In the genomic region with DNA sequence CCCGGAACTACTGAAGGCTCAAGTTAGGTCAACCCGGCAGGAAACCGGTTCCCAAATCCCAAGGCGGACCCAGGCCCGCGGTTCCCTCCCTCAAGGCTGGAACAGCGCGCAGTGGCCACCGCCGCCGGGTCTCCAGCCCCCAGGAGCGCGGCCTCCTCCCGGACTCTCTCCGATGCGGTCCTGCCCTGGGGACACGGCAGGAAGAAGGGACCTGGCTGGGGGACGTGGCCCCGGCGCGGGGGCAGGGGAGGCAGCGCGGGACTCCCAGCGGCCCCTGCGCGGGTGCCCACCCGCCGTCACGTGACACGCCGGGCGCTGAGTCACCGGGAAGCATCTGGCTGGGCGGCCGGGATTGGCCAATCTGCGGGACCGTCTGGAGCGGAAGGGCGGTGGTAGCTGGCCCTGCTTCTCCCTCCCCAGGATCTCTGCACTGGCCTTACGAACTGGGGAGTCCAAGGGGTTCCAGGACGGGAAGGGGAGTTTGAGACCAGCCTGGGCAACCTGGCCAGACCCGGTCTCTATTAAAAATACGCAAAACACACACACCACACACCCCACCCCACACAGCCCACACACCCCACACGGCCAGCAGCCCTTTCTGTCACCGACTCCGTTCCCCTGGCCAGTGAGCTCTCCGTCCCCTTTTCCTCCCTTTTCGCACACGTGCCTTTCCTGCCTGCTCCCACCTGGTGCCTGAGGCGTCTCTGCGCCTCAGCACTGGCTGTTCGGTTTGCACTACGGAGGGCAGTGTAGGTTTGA, we compare ENCODE assay signal across 1 cellular context.
A peak's percentile ranks its signal among the peaks of the same experiment; 100 is the strongest.
TF ChIP-seq lines count a peak whose summit lies in the region.

No MANE protein-coding gene starts in this region.

TF ChIP-seq in HepG2, 621 proteins besides CTCF, POLR2A, EP300 and RAD21 (continues in another document):
- TF ChIP-seq KLF6 (CRISPR knock-in tag; IDR thresholded peaks at IDR 0.05) (peak; percentile 77), IKZF1 (IDR thresholded peaks at IDR 0.05) (no peak), CEBPG (CRISPR knock-in tag; IDR thresholded peaks at IDR 0.05) (peak; percentile 88), MEIS2 (CRISPR knock-in tag; IDR thresholded peaks at IDR 0.05) (peak; percentile 64; the same call in 1 of the 2 replicates), AGO2 (optimal IDR thresholded peaks at IDR 0.05; ENCODE audit: low read depth, low read length) (peak; percentile 95), ASH2L (IDR thresholded peaks at IDR 0.05; ENCODE audit: insufficient read length, low read depth, low read length) (peak; percentile 56), PITX1 (CRISPR knock-in tag; IDR thresholded peaks at IDR 0.05) (0 out of 2 replicates have a peak, but pooled peaks have one; percentile 51), TGIF2 (CRISPR knock-in tag; IDR thresholded peaks at IDR 0.05) (peak; percentile 69; the same call in 1 of the 2 replicates), ZNF746 (CRISPR knock-in tag; IDR thresholded peaks at IDR 0.05) (peak; percentile 80), ZFY (CRISPR knock-in tag; IDR thresholded peaks at IDR 0.05) (peak; percentile 86), ZBTB38 (CRISPR knock-in tag; IDR thresholded peaks at IDR 0.05) (peak; percentile 78; the same call in 1 of the 2 replicates), ZNF432 (CRISPR knock-in tag; IDR thresholded peaks at IDR 0.05; ENCODE audit: borderline replicate concordance) (no peak), ZNF446 (CRISPR knock-in tag; IDR thresholded peaks at IDR 0.05) (no peak; the same call in 1 of the 2 replicates), ZNF124 (CRISPR knock-in tag; IDR thresholded peaks at IDR 0.05) (peak; percentile 48; the same call in 1 of the 2 replicates), TEAD2 (CRISPR knock-in tag; IDR thresholded peaks at IDR 0.05) (no peak), ZNF761 (CRISPR knock-in tag; conservative IDR thresholded peaks at IDR 0.05) (no peak), SALL1 (CRISPR knock-in tag; IDR thresholded peaks at IDR 0.05) (peak; percentile 81), ZNF839 (CRISPR knock-in tag; IDR thresholded peaks at IDR 0.05; ENCODE audit: borderline replicate concordance) (peak; percentile 73), ZNF670 (CRISPR knock-in tag; IDR thresholded peaks at IDR 0.05; ENCODE audit: borderline replicate concordance) (no peak; the same call in 1 of the 2 replicates), ZNF256 (CRISPR knock-in tag; conservative IDR thresholded peaks at IDR 0.05) (no peak), XRCC5 (optimal IDR thresholded peaks at IDR 0.05; ENCODE audit: low read length) (no peak), CEBPB (IDR thresholded peaks at IDR 0.05; ENCODE audit: borderline replicate concordance, low read depth, low read length) (peak; percentile 85; the same call in 1 of the 2 replicates), ZNF501 (CRISPR knock-in tag; IDR thresholded peaks at IDR 0.05) (peak; percentile 86), ZFX (CRISPR knock-in tag; IDR thresholded peaks at IDR 0.05; ENCODE audit: low read depth) (peak; percentile 88), ZSCAN12 (CRISPR knock-in tag; IDR thresholded peaks at IDR 0.05) (0 out of 2 replicates have a peak, but pooled peaks have one; percentile 54), ELF1 (CRISPR knock-in tag; IDR thresholded peaks at IDR 0.05) (peak; percentile 63), ZBTB21 (CRISPR knock-in tag; IDR thresholded peaks at IDR 0.05) (no peak), HNRNPK (IDR thresholded peaks at IDR 0.05; ENCODE audit: low read depth, low read length, poor library complexity, severe bottlenecking) (peak; percentile 61), ARHGAP35 (CRISPR knock-in tag; IDR thresholded peaks at IDR 0.05; ENCODE audit: borderline replicate concordance) (peak; percentile 83; the same call in 1 of the 2 replicates), ZNF30 (CRISPR knock-in tag; IDR thresholded peaks at IDR 0.05) (no peak), ZNF598 (CRISPR knock-in tag; IDR thresholded peaks at IDR 0.05; ENCODE audit: borderline replicate concordance) (0 out of 2 replicates have a peak, but pooled peaks have one; percentile 20), CBFB (CRISPR knock-in tag; IDR thresholded peaks at IDR 0.05) (peak; percentile 61; the same call in 1 of the 2 replicates), NCOR1 (IDR thresholded peaks at IDR 0.05; ENCODE audit: borderline replicate concordance, low read length) (peak; percentile 41)
- TF ChIP-seq, protein P1, sequence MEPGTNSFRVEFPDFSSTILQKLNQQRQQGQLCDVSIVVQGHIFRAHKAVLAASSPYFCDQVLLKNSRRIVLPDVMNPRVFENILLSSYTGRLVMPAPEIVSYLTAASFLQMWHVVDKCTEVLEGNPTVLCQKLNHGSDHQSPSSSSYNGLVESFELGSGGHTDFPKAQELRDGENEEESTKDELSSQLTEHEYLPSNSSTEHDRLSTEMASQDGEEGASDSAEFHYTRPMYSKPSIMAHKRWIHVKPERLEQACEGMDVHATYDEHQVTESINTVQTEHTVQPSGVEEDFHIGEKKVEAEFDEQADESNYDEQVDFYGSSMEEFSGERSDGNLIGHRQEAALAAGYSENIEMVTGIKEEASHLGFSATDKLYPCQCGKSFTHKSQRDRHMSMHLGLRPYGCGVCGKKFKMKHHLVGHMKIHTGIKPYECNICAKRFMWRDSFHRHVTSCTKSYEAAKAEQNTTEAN (CRISPR knock-in tag; conservative IDR thresholded peaks at IDR 0.05): 0 out of 2 replicates have a peak, but pooled peaks have one; percentile 28
- TF ChIP-seq, protein P2, sequence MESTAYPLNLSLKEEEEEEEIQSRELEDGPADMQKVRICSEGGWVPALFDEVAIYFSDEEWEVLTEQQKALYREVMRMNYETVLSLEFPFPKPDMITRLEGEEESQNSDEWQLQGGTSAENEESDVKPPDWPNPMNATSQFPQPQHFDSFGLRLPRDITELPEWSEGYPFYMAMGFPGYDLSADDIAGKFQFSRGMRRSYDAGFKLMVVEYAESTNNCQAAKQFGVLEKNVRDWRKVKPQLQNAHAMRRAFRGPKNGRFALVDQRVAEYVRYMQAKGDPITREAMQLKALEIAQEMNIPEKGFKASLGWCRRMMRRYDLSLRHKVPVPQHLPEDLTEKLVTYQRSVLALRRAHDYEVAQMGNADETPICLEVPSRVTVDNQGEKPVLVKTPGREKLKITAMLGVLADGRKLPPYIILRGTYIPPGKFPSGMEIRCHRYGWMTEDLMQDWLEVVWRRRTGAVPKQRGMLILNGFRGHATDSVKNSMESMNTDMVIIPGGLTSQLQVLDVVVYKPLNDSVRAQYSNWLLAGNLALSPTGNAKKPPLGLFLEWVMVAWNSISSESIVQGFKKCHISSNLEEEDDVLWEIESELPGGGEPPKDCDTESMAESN (CRISPR knock-in tag; conservative IDR thresholded peaks at IDR 0.05): peak; percentile 90; the same call in 1 of the 2 replicates
- TF ChIP-seq, protein P3, sequence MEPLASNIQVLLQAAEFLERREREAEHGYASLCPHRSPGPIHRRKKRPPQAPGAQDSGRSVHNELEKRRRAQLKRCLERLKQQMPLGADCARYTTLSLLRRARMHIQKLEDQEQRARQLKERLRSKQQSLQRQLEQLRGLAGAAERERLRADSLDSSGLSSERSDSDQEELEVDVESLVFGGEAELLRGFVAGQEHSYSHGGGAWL (CRISPR knock-in tag; IDR thresholded peaks at IDR 0.05): peak; percentile 86; the same call in 1 of the 2 replicates
- TF ChIP-seq, protein P4, sequence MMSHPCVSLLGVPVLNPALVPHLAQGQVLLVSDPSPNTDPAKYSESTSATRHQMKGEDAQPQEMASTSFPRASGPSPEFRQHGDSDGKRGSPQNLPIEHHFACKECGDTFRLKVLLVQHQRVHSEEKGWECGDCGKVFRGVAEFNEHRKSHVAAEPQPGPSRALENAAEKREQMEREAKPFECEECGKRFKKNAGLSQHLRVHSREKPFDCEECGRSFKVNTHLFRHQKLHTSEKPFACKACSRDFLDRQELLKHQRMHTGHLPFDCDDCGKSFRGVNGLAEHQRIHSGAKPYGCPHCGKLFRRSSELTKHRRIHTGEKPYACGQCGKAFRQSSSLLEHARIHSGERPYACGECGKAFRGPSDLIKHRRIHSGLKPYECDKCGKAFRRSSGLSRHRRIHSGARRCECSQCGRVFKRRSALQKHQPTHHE (CRISPR knock-in tag; IDR thresholded peaks at IDR 0.05; ENCODE audit: borderline replicate concordance): no peak; the same call in 1 of the 2 replicates
- TF ChIP-seq, protein P5, sequence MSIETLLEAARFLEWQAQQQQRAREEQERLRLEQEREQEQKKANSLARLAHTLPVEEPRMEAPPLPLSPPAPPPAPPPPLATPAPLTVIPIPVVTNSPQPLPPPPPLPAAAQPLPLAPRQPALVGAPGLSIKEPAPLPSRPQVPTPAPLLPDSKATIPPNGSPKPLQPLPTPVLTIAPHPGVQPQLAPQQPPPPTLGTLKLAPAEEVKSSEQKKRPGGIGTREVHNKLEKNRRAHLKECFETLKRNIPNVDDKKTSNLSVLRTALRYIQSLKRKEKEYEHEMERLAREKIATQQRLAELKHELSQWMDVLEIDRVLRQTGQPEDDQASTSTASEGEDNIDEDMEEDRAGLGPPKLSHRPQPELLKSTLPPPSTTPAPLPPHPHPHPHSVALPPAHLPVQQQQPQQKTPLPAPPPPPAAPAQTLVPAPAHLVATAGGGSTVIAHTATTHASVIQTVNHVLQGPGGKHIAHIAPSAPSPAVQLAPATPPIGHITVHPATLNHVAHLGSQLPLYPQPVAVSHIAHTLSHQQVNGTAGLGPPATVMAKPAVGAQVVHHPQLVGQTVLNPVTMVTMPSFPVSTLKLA (IDR thresholded peaks at IDR 0.05): peak; percentile 26; the same call in 1 of the 2 replicates
- TF ChIP-seq, protein P6, sequence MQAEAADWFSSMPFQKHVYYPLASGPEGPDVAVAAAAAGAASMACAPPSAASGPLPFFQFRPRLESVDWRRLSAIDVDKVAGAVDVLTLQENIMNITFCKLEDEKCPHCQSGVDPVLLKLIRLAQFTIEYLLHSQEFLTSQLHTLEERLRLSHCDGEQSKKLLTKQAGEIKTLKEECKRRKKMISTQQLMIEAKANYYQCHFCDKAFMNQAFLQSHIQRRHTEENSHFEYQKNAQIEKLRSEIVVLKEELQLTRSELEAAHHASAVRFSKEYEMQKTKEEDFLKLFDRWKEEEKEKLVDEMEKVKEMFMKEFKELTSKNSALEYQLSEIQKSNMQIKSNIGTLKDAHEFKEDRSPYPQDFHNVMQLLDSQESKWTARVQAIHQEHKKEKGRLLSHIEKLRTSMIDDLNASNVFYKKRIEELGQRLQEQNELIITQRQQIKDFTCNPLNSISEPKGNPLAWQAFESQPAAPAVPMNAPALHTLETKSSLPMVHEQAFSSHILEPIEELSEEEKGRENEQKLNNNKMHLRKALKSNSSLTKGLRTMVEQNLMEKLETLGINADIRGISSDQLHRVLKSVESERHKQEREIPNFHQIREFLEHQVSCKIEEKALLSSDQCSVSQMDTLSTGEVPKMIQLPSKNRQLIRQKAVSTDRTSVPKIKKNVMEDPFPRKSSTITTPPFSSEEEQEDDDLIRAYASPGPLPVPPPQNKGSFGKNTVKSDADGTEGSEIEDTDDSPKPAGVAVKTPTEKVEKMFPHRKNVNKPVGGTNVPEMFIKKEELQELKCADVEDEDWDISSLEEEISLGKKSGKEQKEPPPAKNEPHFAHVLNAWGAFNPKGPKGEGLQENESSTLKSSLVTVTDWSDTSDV (CRISPR knock-in tag; IDR thresholded peaks at IDR 0.05): peak; percentile 74; the same call in 1 of the 2 replicates
- TF ChIP-seq, protein P7, sequence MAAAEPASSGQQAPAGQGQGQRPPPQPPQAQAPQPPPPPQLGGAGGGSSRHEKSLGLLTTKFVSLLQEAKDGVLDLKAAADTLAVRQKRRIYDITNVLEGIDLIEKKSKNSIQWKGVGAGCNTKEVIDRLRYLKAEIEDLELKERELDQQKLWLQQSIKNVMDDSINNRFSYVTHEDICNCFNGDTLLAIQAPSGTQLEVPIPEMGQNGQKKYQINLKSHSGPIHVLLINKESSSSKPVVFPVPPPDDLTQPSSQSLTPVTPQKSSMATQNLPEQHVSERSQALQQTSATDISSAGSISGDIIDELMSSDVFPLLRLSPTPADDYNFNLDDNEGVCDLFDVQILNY (CRISPR knock-in tag; conservative IDR thresholded peaks at IDR 0.05): no peak
- TF ChIP-seq, protein P8, sequence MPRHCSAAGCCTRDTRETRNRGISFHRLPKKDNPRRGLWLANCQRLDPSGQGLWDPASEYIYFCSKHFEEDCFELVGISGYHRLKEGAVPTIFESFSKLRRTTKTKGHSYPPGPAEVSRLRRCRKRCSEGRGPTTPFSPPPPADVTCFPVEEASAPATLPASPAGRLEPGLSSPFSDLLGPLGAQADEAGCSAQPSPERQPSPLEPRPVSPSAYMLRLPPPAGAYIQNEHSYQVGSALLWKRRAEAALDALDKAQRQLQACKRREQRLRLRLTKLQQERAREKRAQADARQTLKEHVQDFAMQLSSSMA (CRISPR knock-in tag; IDR thresholded peaks at IDR 0.05): peak; percentile 61; the same call in 1 of the 2 replicates
